8 cellular contexts compared by ENCODE assay signal in genomic region chr6:26311012-26311384, GRCh38. TPM values are rescaled to one million over a fixed set of nuclear protein-coding genes. Genes with fewer than 3 reads are reported as not detected.
A peak's percentile ranks its signal among the peaks of the same experiment; 100 is the strongest.
DNase-seq lines count a peak whose midpoint lies in the region; ATAC-seq and TF ChIP-seq lines count a peak whose summit lies in the region.

No MANE protein-coding gene starts in this region.

- H3K27me3 ChIP-seq in cardiac muscle cell (no peaks in the 10 kb centered on the region), RWPE2 (ENCODE audit: insufficient read depth, poor library complexity, severe bottlenecking) (no peaks in the 10 kb centered on the region)

- no peak for TF ChIP-seq CTCF in cardiac muscle cell (IDR thresholded peaks at IDR 0.05; ENCODE audit: low read depth, low read length)
- TF ChIP-seq CTCF in RWPE2 (IDR thresholded peaks at IDR 0.05; ENCODE audit: poor library complexity, severe bottlenecking), result no peak
- no peak for TF ChIP-seq CTCF in cardiac fibroblast (IDR thresholded peaks at IDR 0.05; ENCODE audit: low read depth, low read length)
- no peak for TF ChIP-seq CTCF in endothelial cell (IDR thresholded peaks at IDR 0.05; ENCODE audit: unreplicated experiment)

- H3K4me3 Mint-ChIP-seq in naive thymus-derived CD8-positive, alpha-beta T cell, result peak overlapping the region in 9 of 10 donors; percentile 1 to 93 (median 21)
- H3K4me3 Mint-ChIP-seq in endothelial cell (ENCODE audit: unreplicated experiment), result no peak overlapping the region

- POLR2A ChIA-PET in naive thymus-derived CD8-positive, alpha-beta T cell (lab: Charles Lee), result interaction anchor here (0.7 to 3.9 kb wide), 3 partner anchors 26 to 257 kb away, joined by 3 to 19 read pairs (median 5); a partner anchor contains a TSS

- H3K9me3 Mint-ChIP-seq in naive thymus-derived CD8-positive, alpha-beta T cell, result peaks cover 0 to 7% (median 0%) of the 10 kb centered on the region in 9 donors
- H3K9me3 Mint-ChIP-seq in endothelial cell (ENCODE audit: unreplicated experiment), result no peaks in the 10 kb centered on the region

- H3K9me3 ChIP-seq in cardiac muscle cell (ENCODE audit: low read depth) (no peaks in the 10 kb centered on the region), RWPE2 (ENCODE audit: severe bottlenecking) (no peaks in the 10 kb centered on the region)

- peaks cover 0 to 3% (median 3%) of the 10 kb centered on the region in 3 donors for H3K36me3 Mint-ChIP-seq in naive thymus-derived CD8-positive, alpha-beta T cell
- H3K36me3 Mint-ChIP-seq in endothelial cell (ENCODE audit: low read depth, unreplicated experiment), result no peaks in the 10 kb centered on the region

- no peaks in the 10 kb centered on the region for H3K36me3 ChIP-seq in cardiac muscle cell
- no peaks in the 10 kb centered on the region for H3K36me3 ChIP-seq in RWPE2 (ENCODE audit: low read depth)

- ATAC-seq in RWPE2 (ENCODE audit: low read depth) (no peak), HG02798 (IDR thresholded peaks at IDR 0.05; ENCODE audit: poor library complexity, unreplicated experiment) (no peak)
- no peak for ATAC-seq in naive thymus-derived CD8-positive, alpha-beta T cell

- intact Hi-C loops in cardiac septum (cut with DNase I), result loop anchor here (2.0 kb wide), 1 partner anchor 24 kb away; no protein-coding TSS in a partner anchor

- peaks cover 0 to 6% (median 0%) of the 10 kb centered on the region in 5 donors for H3K27me3 Mint-ChIP-seq in naive thymus-derived CD8-positive, alpha-beta T cell
- H3K27me3 Mint-ChIP-seq in endothelial cell (ENCODE audit: unreplicated experiment), result peaks cover 12% of the 10 kb centered on the region

- H3K4me3 ChIP-seq in cardiac muscle cell (peak overlapping the region; percentile 62), RWPE2 (ENCODE audit: severe bottlenecking) (peak overlapping the region; percentile 45), cardiac fibroblast (replicated peaks in 1 of 2; ENCODE audit: low read depth in 2 of 2, low read length in 2 of 2) (peak overlapping the region in 1 of 2 donors; percentile 45)

- H3K4me1 Mint-ChIP-seq in naive thymus-derived CD8-positive, alpha-beta T cell, result peaks cover 24 to 53% (median 42%) of the 10 kb centered on the region in 4 donors
- peaks cover 16% of the 10 kb centered on the region for H3K4me1 Mint-ChIP-seq in endothelial cell (ENCODE audit: unreplicated experiment)

- H3K27ac Mint-ChIP-seq in naive thymus-derived CD8-positive, alpha-beta T cell, result peak overlapping the region in 7 of 10 donors; percentile 27 to 100 (median 70)
- no peak overlapping the region for H3K27ac Mint-ChIP-seq in endothelial cell (ENCODE audit: unreplicated experiment)

- DNase-seq in cardiac muscle cell (ENCODE audit: low read depth in 1 of 2, low spot score in 1 of 2), result peak in 1 of 2 donors; percentile 54
- no peak for DNase-seq in cardiac septum (ENCODE audit: low spot score)
- no peak for DNase-seq in RWPE2 (ENCODE audit: low spot score)
- DNase-seq in cardiac fibroblast (ENCODE audit: low read depth in 2 of 2), result peak; percentile 55 to 90
- peak in 6 of 10 donors; percentile 33 to 54 (median 44) for DNase-seq in naive thymus-derived CD8-positive, alpha-beta T cell
- DNase-seq in endothelial cell (ENCODE audit: low spot score), result no peak
- no peak for DNase-seq in AML-193 (lab: John Stamatoyannopoulos, UW)

- H3K27ac ChIP-seq in cardiac muscle cell (no peak overlapping the region), RWPE2 (ENCODE audit: poor library complexity, severe bottlenecking) (peak overlapping the region; percentile 65)

- H3K4me1 ChIP-seq in cardiac muscle cell (ENCODE audit: low read depth) (no peaks in the 10 kb centered on the region), RWPE2 (ENCODE audit: insufficient read depth, poor library complexity, severe bottlenecking) (peaks cover 11% of the 10 kb centered on the region)

RNA-seq across cellular contexts. Expression of gene BTN3A2, which starts 54.0 kb away (rescaled TPM):
- total RNA-seq in cardiac muscle cell (0.28 and 0.39 TPM in 2 replicates), cardiac septum (9.2 TPM), endothelial cell (ENCODE audit: unreplicated experiment) (8.2 TPM)
- polyA plus RNA-seq in cardiac muscle cell, result 0.53 and 1.3 TPM in 2 replicates
- 100 to 1,000 TPM; 148 to 158 TPM for total RNA-seq in naive thymus-derived CD8-positive, alpha-beta T cell
- 100 to 1,000 TPM; 119 to 160 (median 151) TPM for polyA plus RNA-seq in naive thymus-derived CD8-positive, alpha-beta T cell

Comparison
In these comparisons a context has a peak if more than half of its experiments do, and no peak if none do; other contexts are left out.
1. DNase-seq: peak in cardiac fibroblast (2 of 2) and naive thymus-derived CD8-positive, alpha-beta T cell (6 of 10); none in cardiac septum (single experiment), RWPE2 (single experiment), endothelial cell (single experiment) and AML-193 (0 of 2).
2. RNA of gene BTN3A2, which starts 54.0 kb away (total RNA-seq): 148 to 158 TPM in naive thymus-derived CD8-positive, alpha-beta T cell; 9.2 TPM in cardiac septum (single experiment), 8.2 TPM in endothelial cell (single experiment) and 0.28 to 0.39 TPM in cardiac muscle cell; every median in the first group is over 10 times any median in the second.